ENCODE assay signal across 19 cellular contexts in genomic region chr1:168482106-168482505, GRCh38.
DNase-seq lines count a peak whose midpoint lies in the region; TF ChIP-seq lines count a peak whose summit lies in the region.
"Had no signal": no experiment of that assay in that cellular context is flagged by ENCODE, and none has a peak within 500 bp of the region (broad histone marks: within the 10 kb centered on the region; RNA-seq: fewer than 3 reads in every experiment).

No MANE protein-coding gene starts in this region.

- H3K4me3 ChIP-seq in HFF-Myc (replicated peaks; ENCODE audit: low read depth, low read length), result no peak overlapping the region
- no peak overlapping the region for H3K4me3 ChIP-seq in ascending aorta
- H3K4me3 ChIP-seq in mesendoderm (ENCODE audit: low read length), result no peak overlapping the region
- H3K4me3 ChIP-seq: adrenal gland, SK-N-MC had no signal

- no peaks in the 10 kb centered on the region for H3K27me3 Mint-ChIP-seq in CD14-positive monocyte (ENCODE audit: low read depth in 3 of 3)
- no peaks in the 10 kb centered on the region for H3K27me3 Mint-ChIP-seq in activated naive CD4-positive, alpha-beta T cell treated with anti-CD3 and anti-CD28 coated beads for 36 hours (ENCODE audit: low read depth)
- H3K27me3 Mint-ChIP-seq: activated CD4-positive, alpha-beta memory T cell treated with anti-CD3 and anti-CD28 coated beads, Interleukin-2, amount 10 ng/mL, durations not matched to agents 7 days and 5 days had no signal

- no peaks in the 10 kb centered on the region for H3K79me2 ChIP-seq in mesendoderm (ENCODE audit: control insufficient read depth, insufficient read depth, low read length)

- H3K4me1 ChIP-seq in ascending aorta, result peaks cover 5 to 12% of the 10 kb centered on the region in 2 donors
- peaks cover 7% of the 10 kb centered on the region for H3K4me1 ChIP-seq in mesendoderm (ENCODE audit: control insufficient read depth, low read depth, low read length)

- no peak overlapping the region for H3K56ac ChIP-seq in mesendoderm (ENCODE audit: low read length)

- intact Hi-C loops in CD14-positive monocyte (cut with micrococcal nuclease) (no loop called here), ascending aorta (cut with DNase I) (no loop called here)
- intact Hi-C loops in activated naive CD4-positive, alpha-beta T cell treated with anti-CD3 and anti-CD28 coated beads for 36 hours (cut with micrococcal nuclease), result loop anchor here (5.0 kb wide), 1 partner anchor 50 kb away; no protein-coding TSS in a partner anchor

- no peaks in the 10 kb centered on the region for H3K36me3 ChIP-seq in ascending aorta
- no peaks in the 10 kb centered on the region for H3K36me3 ChIP-seq in mesendoderm (ENCODE audit: control insufficient read depth, insufficient read depth, low read length)
- H3K36me3 ChIP-seq: adrenal gland had no signal

- H3K23ac ChIP-seq in mesendoderm (ENCODE audit: low read length), result no peak overlapping the region

- no peak overlapping the region for H3K4me2 ChIP-seq in mesendoderm (ENCODE audit: low read length)
- H3K4me2 ChIP-seq: KMS-11 had no signal

- TF ChIP-seq CTCF in CD14-positive monocyte (IDR thresholded peaks at IDR 0.05) (no peak), HFF-Myc (IDR thresholded peaks at IDR 0.05; ENCODE audit: low read depth, low read length, missing control alignments) (no peak), ascending aorta (IDR thresholded peaks at IDR 0.05) (no peak)

- CTCF ChIA-PET in activated naive CD4-positive, alpha-beta T cell treated with anti-CD3 and anti-CD28 coated beads for 36 hours (lab: Charles Lee), result interaction anchor here (0.6 to 1.2 kb wide), 2 partner anchors 60 to 139 kb away, joined by 3 to 4 read pairs; no protein-coding TSS in a partner anchor

- H3K9me3 Mint-ChIP-seq in CD14-positive monocyte, result peaks cover 3 to 6% (median 4%) of the 10 kb centered on the region in 7 donors
- H3K9me3 Mint-ChIP-seq in activated naive CD4-positive, alpha-beta T cell treated with anti-CD3 and anti-CD28 coated beads for 36 hours, result no peaks in the 10 kb centered on the region

- H2BK5ac ChIP-seq in mesendoderm (ENCODE audit: low read length), result no peak overlapping the region

- H3K4ac ChIP-seq in mesendoderm (ENCODE audit: low read depth, low read length), result no peak overlapping the region

- H4K5ac ChIP-seq in mesendoderm (ENCODE audit: low read length), result no peak overlapping the region

- H2BK120ac ChIP-seq in mesendoderm (ENCODE audit: low read depth, low read length), result no peak overlapping the region

- DNase-seq in CD14-positive monocyte (ENCODE audit: low spot score) (no peak), HFF-Myc (ENCODE audit: extremely low read depth, low read depth) (peak; percentile 46), ascending aorta (ENCODE audit: low spot score in 2 of 2) (no peak), mesendoderm (peak; percentile 72), COLO668 (lab: John Stamatoyannopoulos, UW; ENCODE audit: unreplicated experiment) (no peak), A172 (ENCODE audit: low spot score) (no peak), T-helper 9 cell (no peak)
- no peak for DNase-seq in activated naive CD4-positive, alpha-beta T cell treated with anti-CD3 and anti-CD28 coated beads for 36 hours
- DNase-seq: activated CD4-positive, alpha-beta memory T cell treated with anti-CD3 and anti-CD28 coated beads, Interleukin-2, amount 10 ng/mL, durations not matched to agents 7 days and 5 days; adrenal gland; cerebellar nuclear complex; foreskin melanocyte; mammary epithelial cell; NCI-H1436 treated with DMSO at 0.1 percent for 48 hours; NCI-H345; PC-3; retina had no signal

- H3K27me3 ChIP-seq in ascending aorta (no peaks in the 10 kb centered on the region), mesendoderm (ENCODE audit: insufficient read depth, low read length, poor library complexity) (no peaks in the 10 kb centered on the region)
- H3K27me3 ChIP-seq: adrenal gland had no signal

- H3K4me3 Mint-ChIP-seq in CD14-positive monocyte, result no peak overlapping the region
- no peak overlapping the region for H3K4me3 Mint-ChIP-seq in activated naive CD4-positive, alpha-beta T cell treated with anti-CD3 and anti-CD28 coated beads for 36 hours
- H3K4me3 Mint-ChIP-seq: activated CD4-positive, alpha-beta memory T cell treated with anti-CD3 and anti-CD28 coated beads, Interleukin-2, amount 10 ng/mL, durations not matched to agents 7 days and 5 days had no signal

- no peak overlapping the region for H2AK5ac ChIP-seq in mesendoderm (ENCODE audit: low read length)

- H3K9ac ChIP-seq in mesendoderm (ENCODE audit: low read length), result no peak overlapping the region
- H3K9ac ChIP-seq: KMS-11 had no signal

- no peak overlapping the region for H3K18ac ChIP-seq in mesendoderm (ENCODE audit: low read length)

- H3K36me3 Mint-ChIP-seq in CD14-positive monocyte, result peaks cover 2% of the 10 kb centered on the region in 2 donors
- H3K36me3 Mint-ChIP-seq in activated naive CD4-positive, alpha-beta T cell treated with anti-CD3 and anti-CD28 coated beads for 36 hours (ENCODE audit: low read depth), result no peaks in the 10 kb centered on the region

- no peaks in the 10 kb centered on the region for H3K9me3 ChIP-seq in ascending aorta
- H3K9me3 ChIP-seq: adrenal gland had no signal

- peak overlapping the region in 5 of 7 donors; percentile 43 to 77 (median 60) for H3K27ac Mint-ChIP-seq in CD14-positive monocyte
- no peak overlapping the region for H3K27ac Mint-ChIP-seq in activated naive CD4-positive, alpha-beta T cell treated with anti-CD3 and anti-CD28 coated beads for 36 hours
- H3K27ac Mint-ChIP-seq: activated CD4-positive, alpha-beta memory T cell treated with anti-CD3 and anti-CD28 coated beads, Interleukin-2, amount 10 ng/mL, durations not matched to agents 7 days and 5 days had no signal

- no peaks in the 10 kb centered on the region for H3K79me1 ChIP-seq in mesendoderm (ENCODE audit: low read length)

- H4K8ac ChIP-seq in mesendoderm (ENCODE audit: low read depth, low read length), result no peak overlapping the region

- H3K4me1 Mint-ChIP-seq in CD14-positive monocyte, result peaks cover 58% of the 10 kb centered on the region
- peaks cover 33% of the 10 kb centered on the region for H3K4me1 Mint-ChIP-seq in activated naive CD4-positive, alpha-beta T cell treated with anti-CD3 and anti-CD28 coated beads for 36 hours (ENCODE audit: low read depth)

- H3K27ac ChIP-seq in ascending aorta (peak overlapping the region; percentile 0 to 39), mesendoderm (ENCODE audit: low read depth, low read length) (no peak overlapping the region)
- H3K27ac ChIP-seq: KMS-11, SK-N-MC had no signal

- H2BK15ac ChIP-seq in mesendoderm (replicated peaks; ENCODE audit: low read depth), result no peak overlapping the region

Comparison
In these comparisons a context has a peak if more than half of its experiments do, and no peak if none do; other contexts are left out.
1. DNase-seq: peak in HFF-Myc (single experiment) and mesendoderm (single experiment); none in CD14-positive monocyte (single experiment), ascending aorta (0 of 2), activated naive CD4-positive, alpha-beta T cell treated with anti-CD3 and anti-CD28 coated beads for 36 hours (single experiment), COLO668 (single experiment), A172 (single experiment) and T-helper 9 cell (single experiment).